ENCODE assay signal across 27 cellular contexts in the genomic region with DNA sequence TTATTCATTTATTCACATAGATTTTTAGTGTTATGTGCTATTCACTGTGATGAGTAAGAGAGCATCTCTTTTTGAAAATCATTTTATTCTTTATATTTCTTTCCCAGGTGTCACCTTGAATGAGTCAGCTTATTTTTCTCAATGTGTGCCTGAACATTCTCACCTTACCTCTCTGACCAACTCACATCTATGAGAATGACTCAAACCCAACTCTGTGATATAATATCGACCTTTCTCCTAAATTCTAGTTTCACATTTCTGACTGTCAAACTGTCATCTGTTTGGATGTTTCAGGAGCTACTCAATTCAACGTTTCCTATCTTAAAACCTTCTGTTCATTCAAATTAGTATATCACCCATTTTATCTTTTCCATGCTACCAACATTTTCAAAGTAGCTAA.
"Had no signal": no experiment of that assay in that cellular context is flagged by ENCODE, and none has a peak within 500 bp of the region (broad histone marks: within the 10 kb centered on the region; RNA-seq: fewer than 3 reads in every experiment).

No MANE protein-coding gene starts in this region.

- ATAC-seq: esophagus mucosa; gastrocnemius medialis; heart right ventricle; left cardiac atrium; left lung; left ventricle myocardium superior; lower lobe of right lung; naive thymus-derived CD4-positive, alpha-beta T cell had no signal

- DNase-seq: colonic mucosa; cortex of kidney; dermis blood vessel endothelial cell; dorsolateral prefrontal cortex; effector CD4-positive, alpha-beta T cell; effector memory CD4-positive, alpha-beta T cell; erythroblast; esophagus squamous epithelium; foreskin fibroblast; foreskin melanocyte; gastrocnemius medialis; glutamatergic neuron; head of caudate nucleus; heart right ventricle; hippocampal formation; left cardiac atrium; left lung; left ventricle myocardium superior; lower lobe of right lung; mesendoderm; midbrain; naive thymus-derived CD4-positive, alpha-beta T cell had no signal

- H3K27ac ChIP-seq: colonic mucosa, dorsolateral prefrontal cortex, epithelial cell of prostate, esophagus squamous epithelium, gastrocnemius medialis, heart right ventricle, left lung, lower lobe of right lung had no signal

- H3K4me3 ChIP-seq: colonic mucosa, dorsolateral prefrontal cortex, esophagus squamous epithelium, gastrocnemius medialis, heart right ventricle, left lung, lower lobe of right lung had no signal

- H3K9me3 ChIP-seq: esophagus squamous epithelium, gastrocnemius medialis, left lung, lower lobe of right lung had no signal

- H3K27ac Mint-ChIP-seq: naive thymus-derived CD4-positive, alpha-beta T cell had no signal

- H3K36me3 ChIP-seq: colonic mucosa, esophagus squamous epithelium, gastrocnemius medialis, heart right ventricle, left lung, lower lobe of right lung had no signal

- FAIRE-seq: endothelial cell of umbilical vein, islet of Langerhans, keratinocyte had no signal

- H3K4me1 Mint-ChIP-seq: naive thymus-derived CD4-positive, alpha-beta T cell had no signal

- H3K4me1 ChIP-seq: colonic mucosa, esophagus squamous epithelium, gastrocnemius medialis, heart right ventricle, left lung, lower lobe of right lung had no signal

- H3K27me3 Mint-ChIP-seq: naive thymus-derived CD4-positive, alpha-beta T cell had no signal

- H3K4me3 Mint-ChIP-seq: naive thymus-derived CD4-positive, alpha-beta T cell had no signal

- H3K36me3 Mint-ChIP-seq: naive thymus-derived CD4-positive, alpha-beta T cell had no signal

- H3K27me3 ChIP-seq: colonic mucosa, dorsolateral prefrontal cortex, esophagus squamous epithelium, gastrocnemius medialis, heart right ventricle, left lung had no signal
